In genomic region chr7:4185736-4186512, GRCh38 we compare ENCODE assay signal across 1 cellular context.
TF ChIP-seq lines count a peak whose summit lies in the region.

No MANE protein-coding gene starts in this region.

TF ChIP-seq in SK-N-SH, 30 proteins besides CTCF, POLR2A, EP300 and RAD21 (continued from another document):
- TF ChIP-seq, protein P1, sequence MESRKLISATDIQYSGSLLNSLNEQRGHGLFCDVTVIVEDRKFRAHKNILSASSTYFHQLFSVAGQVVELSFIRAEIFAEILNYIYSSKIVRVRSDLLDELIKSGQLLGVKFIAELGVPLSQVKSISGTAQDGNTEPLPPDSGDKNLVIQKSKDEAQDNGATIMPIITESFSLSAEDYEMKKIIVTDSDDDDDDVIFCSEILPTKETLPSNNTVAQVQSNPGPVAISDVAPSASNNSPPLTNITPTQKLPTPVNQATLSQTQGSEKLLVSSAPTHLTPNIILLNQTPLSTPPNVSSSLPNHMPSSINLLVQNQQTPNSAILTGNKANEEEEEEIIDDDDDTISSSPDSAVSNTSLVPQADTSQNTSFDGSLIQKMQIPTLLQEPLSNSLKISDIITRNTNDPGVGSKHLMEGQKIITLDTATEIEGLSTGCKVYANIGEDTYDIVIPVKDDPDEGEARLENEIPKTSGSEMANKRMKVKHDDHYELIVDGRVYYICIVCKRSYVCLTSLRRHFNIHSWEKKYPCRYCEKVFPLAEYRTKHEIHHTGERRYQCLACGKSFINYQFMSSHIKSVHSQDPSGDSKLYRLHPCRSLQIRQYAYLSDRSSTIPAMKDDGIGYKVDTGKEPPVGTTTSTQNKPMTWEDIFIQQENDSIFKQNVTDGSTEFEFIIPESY (IDR thresholded peaks at IDR 0.05; ENCODE audit: borderline replicate concordance, low read depth), result no peak
- no peak for TF ChIP-seq TEAD4 (IDR thresholded peaks at IDR 0.05; ENCODE audit: borderline replicate concordance, insufficient read depth)
- no peak for TF ChIP-seq GABPA (IDR thresholded peaks at IDR 0.05; ENCODE audit: low read depth)
- no peak for TF ChIP-seq TAF1 (IDR thresholded peaks at IDR 0.05; ENCODE audit: borderline replicate concordance, low read depth, low read length)
- TF ChIP-seq PBX3 (IDR thresholded peaks at IDR 0.05), result no peak
- no peak for TF ChIP-seq IRF3 (IDR thresholded peaks at IDR 0.05; ENCODE audit: low read depth, low read length)
- no peak for TF ChIP-seq JUND (IDR thresholded peaks at IDR 0.05)
- TF ChIP-seq RXRA (IDR thresholded peaks at IDR 0.05; ENCODE audit: borderline replicate concordance, low read depth), result no peak
- no peak for TF ChIP-seq FOXJ3 (CRISPR knock-in tag; IDR thresholded peaks at IDR 0.05)
- no peak for TF ChIP-seq MEF2A (IDR thresholded peaks at IDR 0.05; ENCODE audit: borderline replicate concordance, low read depth)
- TF ChIP-seq ELF1 (IDR thresholded peaks at IDR 0.05), result no peak
